ENCODE assay signal across 18 cellular contexts in the genomic region with DNA sequence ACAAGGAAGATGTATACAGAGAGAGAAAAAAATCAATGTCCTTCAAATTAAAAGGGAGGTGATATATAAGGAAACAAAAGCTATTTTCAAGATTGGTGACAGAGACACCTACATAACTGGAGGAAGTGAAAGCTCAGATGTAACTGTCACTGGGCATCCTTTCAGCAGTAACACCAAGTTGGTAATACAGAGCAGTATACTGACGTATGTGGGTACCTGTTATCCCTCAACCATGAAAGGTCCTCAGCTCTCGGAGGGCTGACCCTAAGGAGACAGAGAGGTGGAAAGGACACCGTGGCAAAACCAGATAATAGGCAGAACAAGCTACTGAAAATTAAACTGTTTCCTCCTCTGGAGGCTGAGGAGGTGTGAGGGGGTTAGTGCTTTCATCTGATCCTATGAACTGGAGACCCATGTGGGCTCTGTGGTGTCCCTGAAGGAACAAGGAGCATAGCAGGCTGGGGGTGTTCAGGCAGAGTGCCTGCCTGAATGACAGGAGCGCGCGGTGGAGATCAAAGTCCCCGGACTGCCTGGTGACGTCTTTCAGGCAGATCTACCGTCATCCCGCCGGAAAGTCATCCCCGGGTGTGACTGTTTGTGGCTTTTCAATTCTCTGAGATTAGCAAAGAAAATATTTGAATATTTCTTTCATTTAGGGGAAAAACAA.
DNase-seq lines count a peak whose midpoint lies in the region; ATAC-seq, FAIRE-seq and TF ChIP-seq lines count a peak whose summit lies in the region.
"Had no signal": no experiment of that assay in that cellular context is flagged by ENCODE, and none has a peak within 500 bp of the region (broad histone marks: within the 10 kb centered on the region; RNA-seq: fewer than 3 reads in every experiment).

No MANE protein-coding gene starts in this region.

- H3K9ac ChIP-seq in HepG2 (ENCODE audit: insufficient read depth, low read depth, low read length), result no peak overlapping the region
- no peak overlapping the region for H3K9ac ChIP-seq in mesendoderm (ENCODE audit: low read length)
- H3K9ac ChIP-seq: GM23248 had no signal

- no peak for TF ChIP-seq RAD21 in HepG2 (CRISPR knock-in tag; IDR thresholded peaks at IDR 0.05)

- TF ChIP-seq CTCF in HepG2 (CRISPR knock-in tag; IDR thresholded peaks at IDR 0.05) (no peak), right lobe of liver (IDR thresholded peaks at IDR 0.05) (no peak), coronary artery (IDR thresholded peaks at IDR 0.05) (no peak)

- H3K36me3 ChIP-seq in HepG2 (replicated peaks in 1 of 2; ENCODE audit: control insufficient read depth in 1 of 2, insufficient read depth in 2 of 2, low read length in 2 of 2), result no peaks in the 10 kb centered on the region
- H3K36me3 ChIP-seq in right lobe of liver, result no peaks in the 10 kb centered on the region
- no peaks in the 10 kb centered on the region for H3K36me3 ChIP-seq in mesendoderm (ENCODE audit: control insufficient read depth, insufficient read depth, low read length)
- H3K36me3 ChIP-seq: upper lobe of left lung had no signal

- H3K4me1 ChIP-seq in HepG2 (ENCODE audit: insufficient read depth, low read length) (0 out of 2 replicates have a peak, but pooled peaks cover 6% of the 10 kb centered on the region), right lobe of liver (no peaks in the 10 kb centered on the region), mesendoderm (ENCODE audit: control insufficient read depth, low read depth, low read length) (no peaks in the 10 kb centered on the region)

- no peak overlapping the region for H4K8ac ChIP-seq in mesendoderm (ENCODE audit: low read depth, low read length)

- FAIRE-seq in HepG2 (lab: Jason Lieb, UNC) (no peak), urothelium cell line (lab: Jason Lieb, UNC) (no peak)
- FAIRE-seq: A204.1, endothelial cell of umbilical vein, RCC 7860 had no signal

- no peak for DNase-seq in HepG2 (ENCODE audit: low spot score)
- no peak for DNase-seq in right lobe of liver
- DNase-seq in coronary artery (ENCODE audit: low spot score), result peak; percentile 52
- DNase-seq in urothelium cell line (ENCODE audit: low spot score), result peak; percentile 27
- no peak for DNase-seq in mesendoderm
- DNase-seq in OCI-M1 (lab: John Stamatoyannopoulos, UW), result no peak
- DNase-seq: activated gamma-delta T cell; GM23248; immature natural killer cell; NCI-H2081 treated with DMSO at 0.1 percent for 48 hours; nucleus accumbens; stimulated activated CD4-positive, alpha-beta T cell treated with anti-CD3 and anti-CD28 coated beads, Interleukin-4, amount 100 ng/mL, for 1 hour; upper lobe of left lung had no signal

- no peak overlapping the region for H3K18ac ChIP-seq in mesendoderm (ENCODE audit: low read length)

- no peak overlapping the region for H3K23ac ChIP-seq in mesendoderm (ENCODE audit: low read length)

- no peak overlapping the region for H2BK5ac ChIP-seq in mesendoderm (ENCODE audit: low read length)

- TF ChIP-seq POLR2A in HepG2 (IDR thresholded peaks at IDR 0.05; ENCODE audit: insufficient read depth in 1 of 2, low read depth in 2 of 2, low read length in 2 of 2) (no peak), right lobe of liver (IDR thresholded peaks at IDR 0.05) (no peak)

- no peak overlapping the region for H2BK15ac ChIP-seq in mesendoderm (replicated peaks; ENCODE audit: low read depth)

- no peak overlapping the region for H2BK120ac ChIP-seq in mesendoderm (ENCODE audit: low read depth, low read length)

- CTCF ChIA-PET in HepG2 (lab: Yijun Ruan, JAX; ENCODE audit: low intra/inter-chr PET ratio, low total read pairs), result no interaction called here

- H3K79me2 ChIP-seq in HepG2 (ENCODE audit: insufficient read depth, low read length) (no peaks in the 10 kb centered on the region), mesendoderm (ENCODE audit: control insufficient read depth, insufficient read depth, low read length) (no peaks in the 10 kb centered on the region)

- no peak overlapping the region for H3K4me3 ChIP-seq in HepG2 (replicated peaks in 1 of 3; ENCODE audit: insufficient read depth in 1 of 3, low read depth in 2 of 3, low read length in 3 of 3)
- no peak overlapping the region for H3K4me3 ChIP-seq in right lobe of liver
- no peak overlapping the region for H3K4me3 ChIP-seq in coronary artery
- no peak overlapping the region for H3K4me3 ChIP-seq in mesendoderm (ENCODE audit: low read length)
- H3K4me3 ChIP-seq: GM23248, upper lobe of left lung had no signal

- H3K27ac ChIP-seq in HepG2 (ENCODE audit: extremely low read length, insufficient read depth, low read length), result no peak overlapping the region
- H3K27ac ChIP-seq in right lobe of liver, result no peak overlapping the region
- H3K27ac ChIP-seq in coronary artery, result no peak overlapping the region
- H3K27ac ChIP-seq in mesendoderm (ENCODE audit: low read depth, low read length), result no peak overlapping the region
- H3K27ac ChIP-seq: GM23248, upper lobe of left lung had no signal

- H3K56ac ChIP-seq in mesendoderm (ENCODE audit: low read length), result no peak overlapping the region

- no TSS peak for BruUV-seq in HepG2 (replicated peaks; lab: Mats Ljungman, UMichigan)

- POLR2A ChIA-PET in HepG2 (lab: Yijun Ruan, JAX), result no interaction called here

- H4K5ac ChIP-seq in mesendoderm (ENCODE audit: low read length), result no peak overlapping the region

- intact Hi-C loops in HepG2 (cut with micrococcal nuclease; ENCODE audit: unreplicated experiment) (no loop called here), right lobe of liver (cut with DNase I) (no loop called here)

- H3K9me3 ChIP-seq in HepG2 (ENCODE audit: low read length) (no peaks in the 10 kb centered on the region), right lobe of liver (no peaks in the 10 kb centered on the region)
- H3K9me3 ChIP-seq: upper lobe of left lung had no signal

- H3K4me2 ChIP-seq in HepG2 (ENCODE audit: low read depth, low read length), result no peak overlapping the region
- H3K4me2 ChIP-seq in mesendoderm (ENCODE audit: low read length), result no peak overlapping the region

- no peak overlapping the region for H3K4ac ChIP-seq in mesendoderm (ENCODE audit: low read depth, low read length)

- H3K27me3 ChIP-seq in HepG2 (ENCODE audit: control insufficient read depth in 1 of 2, insufficient read depth in 2 of 2, low read length in 2 of 2), result no peaks in the 10 kb centered on the region
- H3K27me3 ChIP-seq in right lobe of liver, result no peaks in the 10 kb centered on the region
- H3K27me3 ChIP-seq in mesendoderm (ENCODE audit: insufficient read depth, low read length, poor library complexity), result no peaks in the 10 kb centered on the region
- H3K27me3 ChIP-seq: upper lobe of left lung had no signal

- no peak overlapping the region for H2AK5ac ChIP-seq in mesendoderm (ENCODE audit: low read length)

- 11% methylated on average over 7 of the region's 12 CpGs for WGBS in HepG2 (ENCODE audit: low lambda C conversion rate)
- 52% methylated on average over 6 of the region's 12 CpGs for WGBS in right lobe of liver (ENCODE audit: insufficient coverage, low coverage, low lambda C conversion rate, missing lambda C conversion rate)
- no CpG with 5 or more reads among the region's 12 CpGs for WGBS in mesendoderm (ENCODE audit: extremely low coverage, insufficient coverage, low lambda C conversion rate)

- H3K79me1 ChIP-seq in mesendoderm (ENCODE audit: low read length), result no peaks in the 10 kb centered on the region

- no peak overlapping the region for H2AFZ ChIP-seq in HepG2 (ENCODE audit: low read length)
- H2AFZ ChIP-seq: GM23248 had no signal

- in situ Hi-C loops in HepG2 (cut with HindIII; ENCODE audit: extremely low pct_ligation_motif_present, low pct_unique_long_range_greater_than_20kb), result no loop called here

- no peak for TF ChIP-seq EP300 in HepG2 (IDR thresholded peaks at IDR 0.05; ENCODE audit: low read depth in 2 of 2, low read length in 2 of 2)
- TF ChIP-seq EP300 in HepG2 (CRISPR knock-in tag; IDR thresholded peaks at IDR 0.05; ENCODE audit: borderline replicate concordance), result no peak

- H4K20me1 ChIP-seq in HepG2 (ENCODE audit: insufficient read depth, low read length), result no peaks in the 10 kb centered on the region

- ATAC-seq in HepG2 (no peak), right lobe of liver (no peak), HG03432 (IDR thresholded peaks at IDR 0.05; ENCODE audit: unreplicated experiment) (peak; percentile 76), HG03097 (IDR thresholded peaks at IDR 0.05; ENCODE audit: low FRiP score, unreplicated experiment) (no peak)

TF ChIP-seq in HepG2, 621 proteins besides CTCF, POLR2A, EP300 and RAD21:
- TF ChIP-seq ZBTB21 (CRISPR knock-in tag; IDR thresholded peaks at IDR 0.05) (peak; percentile 84), ZNF883 (CRISPR knock-in tag; IDR thresholded peaks at IDR 0.05; ENCODE audit: not compliant biosample characterization) (no peak), CREB1 (IDR thresholded peaks at IDR 0.05) (peak; percentile 37), CREB1 (CRISPR knock-in tag; IDR thresholded peaks at IDR 0.05) (no peak), ZNF296 (CRISPR knock-in tag; conservative IDR thresholded peaks at IDR 0.05) (no peak), ZNF335 (CRISPR knock-in tag; IDR thresholded peaks at IDR 0.05) (0 out of 2 replicates have a peak, but pooled peaks have one; percentile 54), ZNF263 (CRISPR knock-in tag; IDR thresholded peaks at IDR 0.05) (peak; percentile 48; the same call in 1 of the 2 replicates)

Comparison
In these comparisons a context has a peak if more than half of its experiments do, and no peak if none do; other contexts are left out.
1. DNase-seq: peak in coronary artery (single experiment) and urothelium cell line (single experiment); none in HepG2 (single experiment), right lobe of liver (0 of 3), mesendoderm (single experiment) and OCI-M1 (single experiment).